8 cellular contexts compared by ENCODE assay signal in the genomic region with DNA sequence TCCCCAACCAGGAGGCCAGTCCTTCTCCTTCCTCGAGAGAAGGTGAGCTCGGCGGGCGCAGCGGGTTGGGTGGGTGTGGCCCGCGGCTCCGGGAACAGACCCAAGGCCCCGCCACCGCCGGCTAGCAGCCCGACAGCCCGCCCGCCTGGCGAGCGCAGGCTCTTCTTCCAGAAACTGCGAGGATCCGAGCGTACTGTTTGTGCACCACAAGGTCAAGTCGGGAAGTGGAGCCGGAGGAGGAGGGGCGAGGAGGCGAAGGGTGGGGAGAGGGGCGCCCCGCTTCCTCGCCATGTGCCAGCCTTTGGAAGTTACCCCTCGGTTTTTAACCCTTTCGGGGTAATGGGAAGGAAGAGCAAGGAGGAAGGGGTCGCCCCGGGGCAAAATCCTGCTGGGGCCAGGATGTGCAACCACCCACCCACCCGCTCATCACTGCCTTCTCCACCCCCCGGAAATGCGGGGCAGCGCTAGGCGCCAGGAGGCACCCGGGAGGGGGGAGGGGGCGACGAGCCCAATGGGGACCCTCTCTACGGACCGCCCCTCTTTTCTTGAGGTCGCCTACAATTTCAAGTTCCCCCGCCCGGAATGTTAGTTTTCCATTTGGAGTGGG. TPM values are rescaled to one million over a fixed set of nuclear protein-coding genes. Genes with fewer than 3 reads are reported as not detected.
A peak's percentile ranks its signal among the peaks of the same experiment; 100 is the strongest.
DNase-seq lines count a peak whose midpoint lies in the region; ATAC-seq, FAIRE-seq and TF ChIP-seq lines count a peak whose summit lies in the region.

No MANE protein-coding gene starts in this region.

- H3K27me3 ChIP-seq in heart left ventricle (no peaks in the 10 kb centered on the region), pancreas (no peaks in the 10 kb centered on the region), tibial artery (no peaks in the 10 kb centered on the region)

- DNase-seq in DMS79 treated with DMSO at 0.1 percent for 48 hours (lab: John Stamatoyannopoulos, UW): peak; percentile 18
- DNase-seq in SW480 (ENCODE audit: low spot score): peak; percentile 85
- peak; percentile 88 to 93 (median 92) for DNase-seq in heart left ventricle
- DNase-seq in pancreas: peak; percentile 89 to 95 (median 92)
- peak; percentile 88 to 94 for DNase-seq in tibial artery
- DNase-seq in amniotic stem cell (lab: John Stamatoyannopoulos, UW): no peak

- 0 to 1% (median 1%) methylated on average over 34 to 43 of the region's 43 CpGs for WGBS in adipose tissue, 3 donors
- WGBS in heart left ventricle, 4 donors: 0 to 1% (median 0%) methylated on average over 33 to 43 of the region's 43 CpGs
- WGBS in pancreas, 2 donors: 0 to 1% methylated on average over 31 to 43 of the region's 43 CpGs

- H3K9me3 ChIP-seq in heart left ventricle (no peaks in the 10 kb centered on the region), pancreas (no peaks in the 10 kb centered on the region), tibial artery (no peaks in the 10 kb centered on the region)

- TF ChIP-seq RAD21 in Ishikawa (IDR thresholded peaks at IDR 0.05; ENCODE audit: low read depth): no peak; the same call in 1 of the 2 replicates

- H3K4me1 ChIP-seq in heart left ventricle (peaks cover 0 to 30% (median 17%) of the 10 kb centered on the region in 12 donors), pancreas (peaks cover 15 to 38% (median 31%) of the 10 kb centered on the region in 3 donors), tibial artery (peaks cover 0 to 26% (median 22%) of the 10 kb centered on the region in 4 donors)

- peak overlapping the region; percentile 62 to 98 (median 82) for H3K4me3 ChIP-seq in heart left ventricle
- peak overlapping the region; percentile 73 to 93 (median 82) for H3K4me3 ChIP-seq in pancreas
- peak overlapping the region; percentile 75 to 95 for H3K4me3 ChIP-seq in tibial artery

- FAIRE-seq in pancreas (lab: Jason Lieb, UNC): no peak

- TF ChIP-seq CTCF in heart left ventricle (IDR thresholded peaks at IDR 0.05) (peak in 2 of 12 donors; percentile 11 to 30), pancreas (IDR thresholded peaks at IDR 0.05) (no peak), tibial artery (IDR thresholded peaks at IDR 0.05) (no peak)

- peak overlapping the region; percentile 92 for H3K27ac ChIP-seq in adipose tissue (ENCODE audit: low read depth, low read length)
- peak overlapping the region; percentile 94 to 100 (median 98) for H3K27ac ChIP-seq in heart left ventricle
- H3K27ac ChIP-seq in pancreas: peak overlapping the region; percentile 97 to 99 (median 98)
- peak overlapping the region; percentile 97 to 99 for H3K27ac ChIP-seq in tibial artery

- peak in 1 of 2 donors; percentile 83 for TF ChIP-seq POLR2A in heart left ventricle (IDR thresholded peaks at IDR 0.05)

- H3K36me3 ChIP-seq in heart left ventricle: no peaks in the 10 kb centered on the region
- H3K36me3 ChIP-seq in pancreas: no peaks in the 10 kb centered on the region
- H3K36me3 ChIP-seq in tibial artery: no peaks in the 10 kb centered on the region

- ATAC-seq in heart left ventricle: peak; percentile 40 to 63 (median 48)
- peak; percentile 57 to 62 (median 59) for ATAC-seq in pancreas

- TF ChIP-seq EP300 in Ishikawa (IDR thresholded peaks at IDR 0.05; ENCODE audit: borderline replicate concordance): no peak; the same call in 1 of the 2 replicates

- intact Hi-C loops in heart left ventricle (cut with DNase I): loop anchor here in 7 of 10 donors (1.0 to 5.0 kb wide), 5 partner anchors 18 to 154 kb away; partner anchors contain the start of genes CDKN2AIPNL (in 3 of the 7) and UBE2B (in 1 of the 7)
- intact Hi-C loops in pancreas (cut with DNase I): no loop called here
- intact Hi-C loops in tibial artery (cut with DNase I; ENCODE audit: low total_unique reads): loop anchor here (2.0 to 10.0 kb wide), 2 partner anchors 58 to 300 kb away; partner anchors contain the start of gene PPP2CA

TF ChIP-seq in Ishikawa, 13 proteins besides CTCF, POLR2A, EP300 and RAD21:
- TF ChIP-seq, protein P1, sequence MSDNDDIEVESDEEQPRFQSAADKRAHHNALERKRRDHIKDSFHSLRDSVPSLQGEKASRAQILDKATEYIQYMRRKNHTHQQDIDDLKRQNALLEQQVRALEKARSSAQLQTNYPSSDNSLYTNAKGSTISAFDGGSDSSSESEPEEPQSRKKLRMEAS (IDR thresholded peaks at IDR 0.05): peak; percentile 88
- TF ChIP-seq FOXM1 (IDR thresholded peaks at IDR 0.05; ENCODE audit: borderline replicate concordance, low read depth) (no peak), REST (IDR thresholded peaks at IDR 0.05; ENCODE audit: low read depth) (no peak), ZBTB7A (IDR thresholded peaks at IDR 0.05; ENCODE audit: low read depth) (peak; percentile 99), CREB1 (IDR thresholded peaks at IDR 0.05; ENCODE audit: low read depth) (no peak), CEBPB (IDR thresholded peaks at IDR 0.05) (no peak), YY1 (IDR thresholded peaks at IDR 0.05; ENCODE audit: low read depth) (no peak), TEAD4 (IDR thresholded peaks at IDR 0.05) (no peak), TAF1 (IDR thresholded peaks at IDR 0.05; ENCODE audit: low read depth) (peak; percentile 68; the same call in 1 of the 2 replicates), NFIC (IDR thresholded peaks at IDR 0.05) (peak; percentile 34; the same call in 1 of the 2 replicates), TCF12 (IDR thresholded peaks at IDR 0.05; ENCODE audit: low read depth) (no peak), EGR1 (IDR thresholded peaks at IDR 0.05) (no peak)
- TF ChIP-seq, protein P2, sequence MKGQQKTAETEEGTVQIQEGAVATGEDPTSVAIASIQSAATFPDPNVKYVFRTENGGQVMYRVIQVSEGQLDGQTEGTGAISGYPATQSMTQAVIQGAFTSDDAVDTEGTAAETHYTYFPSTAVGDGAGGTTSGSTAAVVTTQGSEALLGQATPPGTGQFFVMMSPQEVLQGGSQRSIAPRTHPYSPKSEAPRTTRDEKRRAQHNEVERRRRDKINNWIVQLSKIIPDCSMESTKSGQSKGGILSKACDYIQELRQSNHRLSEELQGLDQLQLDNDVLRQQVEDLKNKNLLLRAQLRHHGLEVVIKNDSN (IDR thresholded peaks at IDR 0.05): no peak; the same call in 1 of the 2 replicates

RNA-seq across cellular contexts. Expression of gene JADE2, which starts 1.1 kb away (rescaled TPM):
- polyA plus RNA-seq in adipose tissue (10 to 100 TPM; 12.5 to 17.9 (median 13.2) TPM), heart left ventricle (10 to 100 TPM in 1 of 2 donors, 1 to 10 TPM in 1; 8.3 to 17.1 TPM), pancreas (10 to 100 TPM in 1 of 2 donors, 1 to 10 TPM in 1; 9.6 to 12.6 TPM)
- total RNA-seq in heart left ventricle (10 to 100 TPM; 22.8 to 54.8 (median 33.9) TPM), pancreas (10 to 100 TPM; 25.7 to 42.7 (median 27.4) TPM)

Comparison
In these comparisons a context has a peak if more than half of its experiments do, and no peak if none do; other contexts are left out.
1. intact Hi-C loops: an anchor here in heart left ventricle (1.0 to 5.0 kb wide) and tibial artery (2.0 to 10.0 kb wide); none called in pancreas.